ENCODE assay signal across 29 cellular contexts in the genomic region with DNA sequence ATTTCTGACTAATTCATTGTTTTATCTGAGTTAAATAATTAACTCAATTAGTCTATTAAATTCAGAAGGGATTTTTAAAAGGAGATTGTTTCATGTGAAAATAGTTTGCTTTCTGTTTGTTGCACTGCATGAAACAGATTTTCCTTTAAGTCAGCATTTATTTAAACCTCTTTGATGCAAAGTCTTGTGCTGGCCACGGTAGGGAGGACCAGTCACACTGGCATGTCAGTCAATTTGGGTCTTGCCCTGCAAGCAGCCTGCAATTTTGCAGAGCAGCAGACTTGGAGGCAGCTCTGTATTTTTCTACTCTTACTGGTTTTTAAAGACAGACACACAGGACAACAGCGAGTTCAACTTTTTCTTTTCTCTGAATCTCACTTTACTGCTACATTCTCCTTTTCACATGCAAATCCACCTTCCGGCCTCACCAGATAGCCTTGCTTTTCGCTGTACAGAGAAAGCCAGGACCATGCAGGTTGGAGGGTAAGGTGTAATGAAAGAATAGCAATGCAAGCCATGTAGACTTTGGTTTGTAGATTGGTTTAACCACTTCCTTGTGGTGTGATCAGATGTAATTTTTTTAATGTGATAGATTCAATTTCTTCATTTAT.
"Had no signal": no experiment of that assay in that cellular context is flagged by ENCODE, and none has a peak within 500 bp of the region (broad histone marks: within the 10 kb centered on the region; RNA-seq: fewer than 3 reads in every experiment).

No MANE protein-coding gene starts in this region.

- DNase-seq: activated CD4-positive, alpha-beta T cell treated with anti-CD3 and anti-CD28 coated beads for 48 hours; activated CD4-positive, alpha-beta T cell treated with anti-CD3 and anti-CD28 coated beads, Interleukin-2, amount 50 U/mL, for 48 hours; activated CD8-positive, alpha-beta memory T cell treated with anti-CD3 and anti-CD28 coated beads for 24 hours; activated effector memory CD4-positive, alpha-beta T cell treated with Interleukin-2 at 50 U/mL for 16 hours; activated naive CD4-positive, alpha-beta T cell treated with Interleukin-2 at 50 U/mL for 16 hours; activated naive CD8-positive, alpha-beta T cell treated with anti-CD3 and anti-CD28 coated beads for 36 hours; adrenal gland; aorta; body of pancreas; dermis blood vessel endothelial cell; effector CD4-positive, alpha-beta T cell; esophagus squamous epithelium; foreskin melanocyte; islet precursor cell; left ventricle myocardium inferior; mesendoderm; natural killer cell; stimulated activated CD4-positive, alpha-beta T cell treated with anti-CD3 and anti-CD28 coated beads, Interleukin-12 subunit alpha, Interleukin-12 subunit beta, amount 100 ng/mL, for 4 hours; stimulated activated CD4-positive, alpha-beta T cell treated with anti-CD3 and anti-CD28 coated beads, Interleukin-4, amount 100 ng/mL, for 1 hour; stimulated activated naive CD8-positive, alpha-beta T cell treated with anti-CD3 and anti-CD28 coated beads, Interleukin-15, Interleukin-2, amounts not matched to agents 100 U/mL and 50 U/mL, for 24 hours; upper lobe of left lung had no signal

- FAIRE-seq: colon had no signal

- H3K36me3 Mint-ChIP-seq: activated naive CD8-positive, alpha-beta T cell treated with anti-CD3 and anti-CD28 coated beads for 36 hours; natural killer cell had no signal

- H3K27ac ChIP-seq: adrenal gland, body of pancreas, epithelial cell of prostate, esophagus squamous epithelium, left ventricle myocardium inferior, skin epidermis, upper lobe of left lung, vagina had no signal

- H3K4me1 Mint-ChIP-seq: activated naive CD8-positive, alpha-beta T cell treated with anti-CD3 and anti-CD28 coated beads for 36 hours had no signal

- H3K9me3 ChIP-seq: adrenal gland, body of pancreas, esophagus squamous epithelium, left ventricle myocardium inferior, upper lobe of left lung, vagina had no signal

- H3K4me1 ChIP-seq: adrenal gland, body of pancreas, esophagus squamous epithelium, left ventricle myocardium inferior, upper lobe of left lung, vagina had no signal

- H3K4me3 Mint-ChIP-seq: activated naive CD8-positive, alpha-beta T cell treated with anti-CD3 and anti-CD28 coated beads for 36 hours; natural killer cell; T-helper 2 cell treated with Interferon-gamma antibody and Interleukin-4, amounts not matched to agents 5 μg/mL and 100 μg/mL, for 36 hours had no signal

- H3K27me3 Mint-ChIP-seq: activated naive CD8-positive, alpha-beta T cell treated with anti-CD3 and anti-CD28 coated beads for 36 hours had no signal

- H3K27me3 ChIP-seq: adrenal gland, body of pancreas, esophagus squamous epithelium, upper lobe of left lung, vagina had no signal

- H3K36me3 ChIP-seq: adrenal gland, esophagus squamous epithelium, left ventricle myocardium inferior, upper lobe of left lung, vagina had no signal

- H3K9me3 Mint-ChIP-seq: activated naive CD8-positive, alpha-beta T cell treated with anti-CD3 and anti-CD28 coated beads for 36 hours; T-helper 2 cell treated with Interferon-gamma antibody and Interleukin-4, amounts not matched to agents 5 μg/mL and 100 μg/mL, for 36 hours had no signal

- H3K4me3 ChIP-seq: adrenal gland, body of pancreas, esophagus squamous epithelium, left ventricle myocardium inferior, lung, skin epidermis, upper lobe of left lung, vagina had no signal

- H3K27ac Mint-ChIP-seq: activated naive CD8-positive, alpha-beta T cell treated with anti-CD3 and anti-CD28 coated beads for 36 hours; natural killer cell; progenitor cell of endocrine pancreas; T-helper 2 cell treated with Interferon-gamma antibody and Interleukin-4, amounts not matched to agents 5 μg/mL and 100 μg/mL, for 36 hours had no signal

- ATAC-seq: body of pancreas; natural killer cell; sciatic nerve; stimulated activated naive CD8-positive, alpha-beta T cell treated with anti-CD3 and anti-CD28 coated beads, Interleukin-15, Interleukin-2, amounts not matched to agents 100 U/mL and 50 U/mL, for 24 hours had no signal
